In the genomic region with DNA sequence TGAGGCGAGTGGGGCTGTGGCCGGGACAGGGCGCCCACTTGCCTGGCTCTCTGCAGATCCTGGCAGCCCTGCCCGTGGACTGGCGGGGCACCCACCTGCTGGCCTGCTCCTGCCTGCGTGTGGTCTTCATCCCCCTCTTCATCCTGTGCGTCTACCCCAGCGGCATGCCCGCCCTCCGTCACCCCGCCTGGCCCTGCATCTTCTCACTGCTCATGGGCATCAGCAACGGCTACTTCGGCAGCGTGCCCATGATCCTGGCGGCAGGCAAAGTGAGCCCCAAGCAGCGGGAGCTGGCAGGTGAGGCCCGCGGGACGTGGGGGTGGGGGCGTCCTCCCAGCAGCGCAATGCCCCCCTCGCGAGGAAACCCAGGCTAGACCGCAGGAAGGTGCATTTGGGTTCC, we compare ENCODE assay signal across 6 cellular contexts. TPM values are rescaled to one million over a fixed set of nuclear protein-coding genes. Genes with fewer than 3 reads are reported as not detected.
"Had no signal": no experiment of that assay in that cellular context is flagged by ENCODE, and none has a peak within 500 bp of the region (broad histone marks: within the 10 kb centered on the region; RNA-seq: fewer than 3 reads in every experiment).

No MANE protein-coding gene starts in this region.

- H3K4me3 ChIP-seq: K562 had no signal

- H3K36me3 Mint-ChIP-seq: IgD-negative memory B cell had no signal

- ATAC-seq: K562 had no signal

- H3K27ac ChIP-seq: HL-60 had no signal

- FAIRE-seq: HTR-8/SVneo, K562 had no signal

- H3K27ac Mint-ChIP-seq: IgD-negative memory B cell had no signal

- DNase-seq: IMR-90, KBM-7 had no signal

RNA-seq across cellular contexts. Expression of gene SLC29A4, which starts 17.6 kb away (rescaled TPM):
- polyA plus RNA-seq: IgD-negative memory B cell had no signal
